Comparison of ENCODE assay signal across 8 cellular contexts in genomic region chr5:80091792-80092192, GRCh38. TPM values are rescaled to one million over a fixed set of nuclear protein-coding genes. Genes with fewer than 3 reads are reported as not detected.
DNase-seq lines count a peak whose midpoint lies in the region; ATAC-seq and TF ChIP-seq lines count a peak whose summit lies in the region.
"Not testable (repeated sequence)": the region's sequence is repeated elsewhere in the genome, so short reads cannot be mapped to it uniquely, and the experiment has no call there.

No MANE protein-coding gene starts in this region.

- not testable (repeated sequence) for H3K4me3 Mint-ChIP-seq in activated CD8-positive, alpha-beta T cell treated with anti-CD3 and anti-CD28 coated beads, Interleukin-2, amount 10 ng/mL, durations not matched to agents 7 days and 5 days; dendritic cell treated with granulocyte-macrophage colony-stimulating factor and Interleukin-4, amounts not matched to agents 40 ng/mL and 50 ng/mL, for 4 days

- H3K27ac ChIP-seq in MM.1S (ENCODE audit: low read length); prostate gland: not testable (repeated sequence)

- H3K27me3 Mint-ChIP-seq in activated CD8-positive, alpha-beta T cell treated with anti-CD3 and anti-CD28 coated beads, Interleukin-2, amount 10 ng/mL, durations not matched to agents 7 days and 5 days (ENCODE audit: low read depth); dendritic cell treated with granulocyte-macrophage colony-stimulating factor and Interleukin-4, amounts not matched to agents 40 ng/mL and 50 ng/mL, for 4 days: not testable (repeated sequence)

- not testable (repeated sequence) for H3K9me3 ChIP-seq in MM.1S (replicated peaks; ENCODE audit: insufficient read depth, low read length); prostate gland

- TF ChIP-seq POLR2A in prostate gland (IDR thresholded peaks at IDR 0.05), result not testable (repeated sequence)

- not testable (repeated sequence) for H3F3A ChIP-seq in MM.1S (ENCODE audit: insufficient read depth, low read length)

- peak; percentile 61 for TF ChIP-seq CTCF in MM.1S (IDR thresholded peaks at IDR 0.05; ENCODE audit: low read length)
- peak; percentile 58 to 94 (median 78) for TF ChIP-seq CTCF in prostate gland (IDR thresholded peaks at IDR 0.05)

- H3K27ac Mint-ChIP-seq in activated CD8-positive, alpha-beta T cell treated with anti-CD3 and anti-CD28 coated beads, Interleukin-2, amount 10 ng/mL, durations not matched to agents 7 days and 5 days, result peak overlapping the region; percentile 35
- peak overlapping the region; percentile 66 for H3K27ac Mint-ChIP-seq in dendritic cell treated with granulocyte-macrophage colony-stimulating factor and Interleukin-4, amounts not matched to agents 40 ng/mL and 50 ng/mL, for 4 days

- CTCF ChIA-PET in activated CD8-positive, alpha-beta T cell treated with anti-CD3 and anti-CD28 coated beads, Interleukin-2, amount 10 ng/mL, durations not matched to agents 7 days and 5 days (lab: Charles Lee), result interaction anchor here (0.8 to 2.9 kb wide), 63 partner anchors 8 to 581 kb away, joined by 3 to 67 read pairs (median 5); partner anchors contain the start of gene SERINC5

- not testable (repeated sequence) for H4K20me1 ChIP-seq in MM.1S (ENCODE audit: insufficient read depth, low read length)

- not testable (repeated sequence) for H3K4me3 ChIP-seq in MM.1S (ENCODE audit: low read length); prostate gland

- H3K9me2 ChIP-seq in MM.1S (replicated peaks; ENCODE audit: insufficient read depth, low read length), result not testable (repeated sequence)

- intact Hi-C loops in dendritic cell treated with granulocyte-macrophage colony-stimulating factor and Interleukin-4, amounts not matched to agents 40 ng/mL and 50 ng/mL, for 4 days (cut with micrococcal nuclease), result loop anchor here (1.0 to 5.0 kb wide), 4 partner anchors 36 to 216 kb away; partner anchors contain the start of gene SERINC5
- intact Hi-C loops in prostate gland (cut with DNase I), result loop anchor here (10.0 kb wide), 1 partner anchor 103 kb away; no protein-coding TSS in a partner anchor

- not testable (repeated sequence) for H3K36me3 Mint-ChIP-seq in activated CD8-positive, alpha-beta T cell treated with anti-CD3 and anti-CD28 coated beads, Interleukin-2, amount 10 ng/mL, durations not matched to agents 7 days and 5 days (ENCODE audit: low read depth); dendritic cell treated with granulocyte-macrophage colony-stimulating factor and Interleukin-4, amounts not matched to agents 40 ng/mL and 50 ng/mL, for 4 days (ENCODE audit: low read depth)

- H3K4me1 ChIP-seq in MM.1S (ENCODE audit: low read length); prostate gland (replicated peaks): not testable (repeated sequence)

- H3K4me1 Mint-ChIP-seq in activated CD8-positive, alpha-beta T cell treated with anti-CD3 and anti-CD28 coated beads, Interleukin-2, amount 10 ng/mL, durations not matched to agents 7 days and 5 days (ENCODE audit: low read depth), result peaks cover 22% of the 10 kb centered on the region
- H3K4me1 Mint-ChIP-seq in dendritic cell treated with granulocyte-macrophage colony-stimulating factor and Interleukin-4, amounts not matched to agents 40 ng/mL and 50 ng/mL, for 4 days (ENCODE audit: low read depth), result peaks cover 14% of the 10 kb centered on the region

- POLR2A ChIA-PET in activated CD8-positive, alpha-beta T cell treated with anti-CD3 and anti-CD28 coated beads, Interleukin-2, amount 10 ng/mL, durations not matched to agents 7 days and 5 days (lab: Charles Lee), result interaction anchor here (0.6 to 1.0 kb wide), 2 partner anchors 34 to 215 kb away, joined by 3 read pairs; no protein-coding TSS in a partner anchor

- WGBS in prostate gland, result 25% methylated on average over 15 of the region's 15 CpGs

- not testable (repeated sequence) for H3K9me3 Mint-ChIP-seq in activated CD8-positive, alpha-beta T cell treated with anti-CD3 and anti-CD28 coated beads, Interleukin-2, amount 10 ng/mL, durations not matched to agents 7 days and 5 days (ENCODE audit: insufficient read depth); dendritic cell treated with granulocyte-macrophage colony-stimulating factor and Interleukin-4, amounts not matched to agents 40 ng/mL and 50 ng/mL, for 4 days

- H3K36me3 ChIP-seq in MM.1S (replicated peaks; ENCODE audit: insufficient read depth, low read length); prostate gland: not testable (repeated sequence)

- H2AFZ ChIP-seq in MM.1S (ENCODE audit: low read length), result not testable (repeated sequence)

- not testable (repeated sequence) for H3K27me3 ChIP-seq in MM.1S (replicated peaks; ENCODE audit: insufficient read depth, low read length); prostate gland (replicated peaks; ENCODE audit: insufficient read depth)

- ATAC-seq in activated CD8-positive, alpha-beta T cell treated with anti-CD3 and anti-CD28 coated beads, Interleukin-2, amount 10 ng/mL, durations not matched to agents 7 days and 5 days, result peak; percentile 77

- H3K9ac ChIP-seq in MM.1S (ENCODE audit: low read length), result not testable (repeated sequence)

- DNase-seq in 8988T (peak; percentile 34), GM04504 (ENCODE audit: low read depth) (peak; percentile 23), MM.1S (peak; percentile 67), OCI-M1 (lab: John Stamatoyannopoulos, UW) (peak; percentile 71), iPS-NIHi7 (ENCODE audit: extremely low spot score) (peak; percentile 63), prostate gland (ENCODE audit: low spot score) (peak; percentile 23)
- DNase-seq in activated CD8-positive, alpha-beta T cell treated with anti-CD3 and anti-CD28 coated beads, Interleukin-2, amount 10 ng/mL, durations not matched to agents 7 days and 5 days, result peak; percentile 57

- H3K79me2 ChIP-seq in MM.1S (ENCODE audit: low read length), result not testable (repeated sequence)

- not testable (repeated sequence) for H3K4me2 ChIP-seq in MM.1S (ENCODE audit: low read depth, low read length)

RNA-seq across cellular contexts. Expression of gene THBS4, which starts 56.6 kb away (rescaled TPM):
- total RNA-seq in activated CD8-positive, alpha-beta T cell treated with anti-CD3 and anti-CD28 coated beads, Interleukin-2, amount 10 ng/mL, durations not matched to agents 7 days and 5 days, result 1 to 10 TPM in 1 of 2 experiments, under 1 TPM in 1; 0.44 to 1.4 TPM
- 10 to 100 TPM in 1 of 2 donors, 1 to 10 TPM in 1; 3.9 to 21.5 TPM for total RNA-seq in prostate gland
